8 cellular contexts compared by ENCODE assay signal in genomic region chr5:149141224-149141956, GRCh38. TPM values are rescaled to one million over a fixed set of nuclear protein-coding genes. Genes with fewer than 3 reads are reported as not detected.
DNase-seq lines count a peak whose midpoint lies in the region; ATAC-seq, FAIRE-seq and TF ChIP-seq lines count a peak whose summit lies in the region.

ABLIM3 (plus strand) TSS chr5:149141493; CDS start chr5:149142096, 603 bp downstream.

- DNase-seq in GM12892 (ENCODE audit: insufficient read length): peak; percentile 65
- peak; percentile 0 for DNase-seq in NCI-H2081 treated with DMSO at 0.1 percent for 48 hours (lab: John Stamatoyannopoulos, UW)
- DNase-seq in activated CD4-positive, alpha-beta T cell treated with anti-CD3 and anti-CD28 coated beads for 48 hours: peak; percentile 74
- peak; percentile 20 to 60 for DNase-seq in stimulated activated CD4-positive, alpha-beta T cell treated with anti-CD3 and anti-CD28 coated beads, Interleukin-1b, Interleukin-23, amount 100 ng/mL, for 1 hour (ENCODE audit: low read depth in 2 of 2)
- DNase-seq in NCI-H146 (lab: John Stamatoyannopoulos, UW): no peak

- peak; percentile 72 for FAIRE-seq in GM12892 (lab: Jason Lieb, UNC)

- no peak for TF ChIP-seq POLR2A in GM12892 (IDR thresholded peaks at IDR 0.05; ENCODE audit: low read depth, low read length)

- H3K27ac ChIP-seq in cingulate gyrus (ENCODE audit: low read depth, low read length) (peak within 1 kb of the TSS; percentile 60), layer of hippocampus (ENCODE audit: low read depth, low read length) (peak within 1 kb of the TSS; percentile 59)

- H3K27me3 ChIP-seq in layer of hippocampus (ENCODE audit: control insufficient read depth, insufficient read depth, low read length): no peaks in the 10 kb centered on the region

- peak; percentile 89 for ATAC-seq in HG02588 (IDR thresholded peaks at IDR 0.05; ENCODE audit: unreplicated experiment)

RNA-seq across cellular contexts. Expression of gene ABLIM3, which starts in this region (rescaled TPM):
- not detected for polyA plus RNA-seq in GM12892 (2012; ENCODE audit: missing spikeins)
